In genomic region chr2:160214461-160215055, GRCh38 we compare ENCODE assay signal across 10 cellular contexts. TPM values are rescaled to one million over a fixed set of nuclear protein-coding genes. Genes with fewer than 3 reads are reported as not detected.
DNase-seq lines count a peak whose midpoint lies in the region; ATAC-seq, FAIRE-seq and TF ChIP-seq lines count a peak whose summit lies in the region.
"Had no signal": no experiment of that assay in that cellular context is flagged by ENCODE, and none has a peak within 500 bp of the region (broad histone marks: within the 10 kb centered on the region; RNA-seq: fewer than 3 reads in every experiment).

No MANE protein-coding gene starts in this region.

- H3K4me1 Mint-ChIP-seq in CD8-positive, alpha-beta T cell (ENCODE audit: low read depth) = peaks cover 4% of the 10 kb centered on the region

- no peak overlapping the region for H3K4me3 ChIP-seq in A549
- H3K4me3 ChIP-seq in adrenal gland = no peak overlapping the region
- H3K4me3 ChIP-seq in keratinocyte (ENCODE audit: control insufficient read depth in 2 of 3, extremely low read depth in 1 of 3, insufficient read depth in 2 of 3, low read depth in 1 of 3, low read length in 3 of 3) = no peak overlapping the region
- H3K4me3 ChIP-seq in CD8-positive, alpha-beta T cell (ENCODE audit: low read depth, low read length) = no peak overlapping the region
- H3K4me3 ChIP-seq: HAP-1 had no signal

- H3K9me3 Mint-ChIP-seq in CD8-positive, alpha-beta T cell = no peaks in the 10 kb centered on the region
- H3K9me3 Mint-ChIP-seq: activated naive CD4-positive, alpha-beta T cell treated with anti-CD3 and anti-CD28 coated beads, Interleukin-2, amount 50 U/mL, for 72 hours had no signal

- 0 out of 5 replicates have a peak, but pooled peaks have one; percentile 22 to 24 for TF ChIP-seq RAD21 in A549 (conservative IDR thresholded peaks at IDR 0.05 in 1 of 2, IDR thresholded peaks at IDR 0.05 in 1 of 2)

- peak; percentile 69 to 86 for DNase-seq in A549 (ENCODE audit: low read depth in 1 of 2, low spot score in 1 of 2)
- peak; percentile 79 for DNase-seq in HK-2 (ENCODE audit: unreplicated experiment)
- DNase-seq in adrenal gland = peak in 4 of 7 donors; percentile 23 to 47 (median 32)
- peak; percentile 65 for DNase-seq in keratinocyte (ENCODE audit: low read depth, low spot score)
- no peak for DNase-seq in NCI-H187 (lab: John Stamatoyannopoulos, UW)
- no peak for DNase-seq in CD8-positive, alpha-beta T cell
- DNase-seq in NCI-H510A (lab: John Stamatoyannopoulos, UW) = no peak

- no peak overlapping the region for H3K27ac Mint-ChIP-seq in CD8-positive, alpha-beta T cell

- TF ChIP-seq CTCF in A549 (IDR thresholded peaks at IDR 0.05) (no peak), adrenal gland (IDR thresholded peaks at IDR 0.05) (no peak), keratinocyte (optimal IDR thresholded peaks at IDR 0.05 in 1 of 3, IDR thresholded peaks at IDR 0.05 in 1 of 3, conservative IDR thresholded peaks at IDR 0.05 in 1 of 3; ENCODE audit: extremely low read depth in 1 of 3, insufficient read depth in 2 of 3, low read length in 3 of 3) (no peak)
- TF ChIP-seq CTCF in CD8-positive, alpha-beta T cell (IDR thresholded peaks at IDR 0.05) = no peak

- no peak overlapping the region for H3K4me3 Mint-ChIP-seq in CD8-positive, alpha-beta T cell

- WGBS in A549 (ENCODE audit: missing lambda C conversion rate) = 3% methylated on average over 5 of the region's 5 CpGs
- 52 to 54% (median 54%) methylated on average over 5 of the region's 5 CpGs for WGBS in adrenal gland, 4 donors

- FAIRE-seq in A549 (lab: Jason Lieb, UNC) = no peak
- FAIRE-seq in keratinocyte (lab: Jason Lieb, UNC) = peak; percentile 95

- peaks cover 6% of the 10 kb centered on the region for H3K27me3 ChIP-seq in adrenal gland
- H3K27me3 ChIP-seq in keratinocyte (ENCODE audit: control insufficient read depth, extremely low read depth, insufficient read depth, low read length) = no peaks in the 10 kb centered on the region
- no peaks in the 10 kb centered on the region for H3K27me3 ChIP-seq in CD8-positive, alpha-beta T cell (ENCODE audit: insufficient read depth, low read length)

- dilution Hi-C loops in keratinocyte (cut with MboI; ENCODE audit: extremely low pct_ligation_motif_present, low sequenced_read_pairs) = no loop called here

- H3K36me3 ChIP-seq in adrenal gland (replicated peaks in 1 of 2) = no peaks in the 10 kb centered on the region
- H3K36me3 ChIP-seq in keratinocyte (ENCODE audit: control insufficient read depth in 2 of 2, extremely low read depth in 1 of 2, insufficient read depth in 2 of 2, low read length in 2 of 2) = no peaks in the 10 kb centered on the region
- no peaks in the 10 kb centered on the region for H3K36me3 ChIP-seq in CD8-positive, alpha-beta T cell (ENCODE audit: insufficient read depth, low read length)
- H3K36me3 ChIP-seq: HAP-1 had no signal

- no peak for TF ChIP-seq POLR2A in A549 (IDR thresholded peaks at IDR 0.05; ENCODE audit: low read length)
- no peak for TF ChIP-seq POLR2A in adrenal gland (IDR thresholded peaks at IDR 0.05)

- H3K4me2 ChIP-seq in A549 = peak overlapping the region; percentile 72
- peak overlapping the region; percentile 44 for H3K4me2 ChIP-seq in keratinocyte (ENCODE audit: control insufficient read depth, extremely low read depth, insufficient read depth, low read depth, low read length)

- no peak for TF ChIP-seq EP300 in A549 (IDR thresholded peaks at IDR 0.05)

- peaks cover 9% of the 10 kb centered on the region for H3K27me3 Mint-ChIP-seq in CD8-positive, alpha-beta T cell (ENCODE audit: low read depth)

- H3K9me3 ChIP-seq in A549 (no peaks in the 10 kb centered on the region), adrenal gland (replicated peaks in 1 of 3) (no peaks in the 10 kb centered on the region), keratinocyte (ENCODE audit: control insufficient read depth, low read depth, low read length) (no peaks in the 10 kb centered on the region)
- no peaks in the 10 kb centered on the region for H3K9me3 ChIP-seq in CD8-positive, alpha-beta T cell (ENCODE audit: low read length)
- H3K9me3 ChIP-seq: HAP-1 had no signal

- H4K20me1 ChIP-seq in keratinocyte (ENCODE audit: control insufficient read depth, extremely low read depth, insufficient read depth, low read length) = no peaks in the 10 kb centered on the region

- H3K36me3 Mint-ChIP-seq in CD8-positive, alpha-beta T cell = no peaks in the 10 kb centered on the region
- H3K36me3 Mint-ChIP-seq: activated naive CD4-positive, alpha-beta T cell treated with anti-CD3 and anti-CD28 coated beads, Interleukin-2, amount 50 U/mL, for 72 hours had no signal

- no peak overlapping the region for H2AFZ ChIP-seq in keratinocyte (ENCODE audit: control insufficient read depth, low read length)

- POLR2A ChIA-PET in A549 (lab: Yijun Ruan, JAX) = interaction anchor here (0.6 to 1.4 kb wide), 6 partner anchors 9 to 55 kb away, joined by 3 to 4 read pairs (median 3); no protein-coding TSS in a partner anchor
- POLR2A ChIA-PET in CD8-positive, alpha-beta T cell (lab: Charles Lee) = no interaction called here

- H3K4me1 ChIP-seq in A549 (peaks cover 59% of the 10 kb centered on the region), adrenal gland (replicated peaks in 1 of 2) (no peaks in the 10 kb centered on the region), keratinocyte (ENCODE audit: control insufficient read depth, extremely low read depth, insufficient read depth, low read length) (peaks cover 41% of the 10 kb centered on the region)
- no peaks in the 10 kb centered on the region for H3K4me1 ChIP-seq in CD8-positive, alpha-beta T cell (ENCODE audit: insufficient read depth, low read length)

- intact Hi-C loops in adrenal gland (cut with DNase I) = loop anchor here in 1 of 2 donors (5.0 kb wide), 1 partner anchor 102 kb away; no protein-coding TSS in a partner anchor
- intact Hi-C loops in CD8-positive, alpha-beta T cell (cut with DNase I, micrococcal nuclease) = no loop called here

- H3K27ac ChIP-seq in A549 (peak overlapping the region; percentile 87 to 99), adrenal gland (no peak overlapping the region), keratinocyte (ENCODE audit: control insufficient read depth, insufficient read depth, low read length) (peak overlapping the region; percentile 66)
- no peak overlapping the region for H3K27ac ChIP-seq in CD8-positive, alpha-beta T cell (ENCODE audit: low read depth, low read length)

- no peaks in the 10 kb centered on the region for H3K9me1 ChIP-seq in keratinocyte (ENCODE audit: control insufficient read depth, extremely low read depth, insufficient read depth, low read length)

- CTCF ChIA-PET in A549 (lab: Yijun Ruan, JAX) = interaction anchor here (0.7 to 1.4 kb wide), 4 partner anchors 8 to 105 kb away, joined by 3 to 9 read pairs (median 4); no protein-coding TSS in a partner anchor
- CTCF ChIA-PET in CD8-positive, alpha-beta T cell (lab: Charles Lee) = interaction anchor here (2.0 kb wide), 1 partner anchor 105 kb away, joined by 8 read pairs; no protein-coding TSS in a partner anchor

- no peaks in the 10 kb centered on the region for H3K79me2 ChIP-seq in keratinocyte (ENCODE audit: control insufficient read depth, insufficient read depth, low read length)

- H3K9ac ChIP-seq in keratinocyte (ENCODE audit: control insufficient read depth, extremely low read depth, insufficient read depth, low read length) = peak overlapping the region; percentile 32

- ATAC-seq in A549 (peak; percentile 93 to 94), HG02852 (IDR thresholded peaks at IDR 0.05; ENCODE audit: unreplicated experiment) (no peak)
- no peak for ATAC-seq in CD8-positive, alpha-beta T cell

TF ChIP-seq in A549, 52 proteins besides CTCF, POLR2A, EP300 and RAD21 (continues in another document):
- TF ChIP-seq HMGXB4 (CRISPR knock-in tag; IDR thresholded peaks at IDR 0.05; ENCODE audit: borderline replicate concordance) (no peak), JUNB (IDR thresholded peaks at IDR 0.05) (peak; percentile 54), JUN (IDR thresholded peaks at IDR 0.05) (peak in 1 of 2 experiments; percentile 60; a peak in 3 of 5 replicates)
- TF ChIP-seq, protein P1, sequence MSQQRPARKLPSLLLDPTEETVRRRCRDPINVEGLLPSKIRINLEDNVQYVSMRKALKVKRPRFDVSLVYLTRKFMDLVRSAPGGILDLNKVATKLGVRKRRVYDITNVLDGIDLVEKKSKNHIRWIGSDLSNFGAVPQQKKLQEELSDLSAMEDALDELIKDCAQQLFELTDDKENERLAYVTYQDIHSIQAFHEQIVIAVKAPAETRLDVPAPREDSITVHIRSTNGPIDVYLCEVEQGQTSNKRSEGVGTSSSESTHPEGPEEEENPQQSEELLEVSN (IDR thresholded peaks at IDR 0.05; ENCODE audit: borderline replicate concordance, low read depth) = no peak

RNA-seq across cellular contexts. Expression of gene ITGB6, which starts 14.5 kb away (rescaled TPM):
- polyA plus RNA-seq in A549 (2011; rRNA removed) = 4.8 and 5.0 TPM in 2 replicates
- 1.5 and 1.9 TPM in 2 replicates for polyA plus RNA-seq in A549 (2012; cell fraction: cytosol; rRNA removed)
- polyA plus RNA-seq in A549 (2012; cell fraction: nucleus; rRNA removed) = 4.0 and 5.1 TPM in 2 replicates
- polyA plus RNA-seq in A549 (2017; fragmentation: RNase III; extraction: RNeasy Plus Mini Kit Qiagen cat#74134 plus additional on column Dnase treatment) = 4.1 to 4.8 TPM (median 4.2 TPM) in 3 replicates
- 4.1 and 4.5 TPM in 2 replicates for polyA minus RNA-seq in A549 (2011; rRNA and poly(A)+ RNA removed)
- total RNA-seq in adrenal gland = under 1 TPM in 2 of 8 donors, not detected in 6; 0.18 to 0.53 TPM
- polyA plus RNA-seq in adrenal gland = under 1 TPM in 1 of 3 donors, not detected in 2; 0.08 TPM
- polyA plus RNA-seq in keratinocyte = 174 to 197 TPM (median 183 TPM) in 3 replicates
- polyA plus RNA-seq in keratinocyte (2011; ENCODE audit: low read depth) = 7.3 TPM
- polyA plus RNA-seq in keratinocyte (2011; cell fraction: cytosol; rRNA removed) = 39.0 and 68.3 TPM in 2 replicates
- 324 and 400 TPM in 2 replicates for polyA plus RNA-seq in keratinocyte (2011; cell fraction: nucleus; rRNA removed)
- polyA plus RNA-seq in keratinocyte (2012; ENCODE audit: low replicate concordance) = 15.1 and 117 TPM in 2 replicates
- 102 to 255 TPM (median 248 TPM) in 3 replicates for polyA minus RNA-seq in keratinocyte
- polyA minus RNA-seq in keratinocyte (2011; cell fraction: cytosol; rRNA and poly(A)+ RNA removed) = 108 TPM
- polyA minus RNA-seq in keratinocyte (2011; cell fraction: nucleus; rRNA and poly(A)+ RNA removed) = 418 and 705 TPM in 2 replicates
- total RNA-seq in CD8-positive, alpha-beta T cell = not detected
- total RNA-seq: activated naive CD4-positive, alpha-beta T cell treated with anti-CD3 and anti-CD28 coated beads, Interleukin-2, amount 50 U/mL, for 72 hours had no signal

Comparison
In these comparisons a context has a peak if more than half of its experiments do, and no peak if none do; other contexts are left out.
1. ATAC-seq: peak in A549 (2 of 2); none in CD8-positive, alpha-beta T cell (single experiment) and HG02852 (single experiment).
2. DNase-seq: peak in A549 (2 of 2), HK-2 (single experiment), adrenal gland (4 of 7) and keratinocyte (single experiment); none in NCI-H187 (0 of 2), CD8-positive, alpha-beta T cell (0 of 7) and NCI-H510A (single experiment).
3. H3K27ac ChIP-seq: peak in A549 (2 of 2) and keratinocyte (single experiment); none in adrenal gland (0 of 5) and CD8-positive, alpha-beta T cell (single experiment).